1 cellular context compared by ENCODE assay signal in genomic region chr12:124992874-124993567, GRCh38.
A peak's percentile ranks its signal among the peaks of the same experiment; 100 is the strongest.
TF ChIP-seq lines count a peak whose summit lies in the region.

No MANE protein-coding gene starts in this region.

TF ChIP-seq in HepG2, 621 proteins besides CTCF, POLR2A, EP300 and RAD21 (continued from another document and continues in another):
- TF ChIP-seq KMT2B (CRISPR knock-in tag; IDR thresholded peaks at IDR 0.05) (0 out of 2 replicates have a peak, but pooled peaks have one; percentile 29), ZNF564 (CRISPR knock-in tag; IDR thresholded peaks at IDR 0.05) (peak; percentile 65; the same call in 1 of the 2 replicates), ZNF207 (IDR thresholded peaks at IDR 0.05; ENCODE audit: borderline replicate concordance) (no peak), SOX13 (IDR thresholded peaks at IDR 0.05) (no peak), SOX13 (CRISPR knock-in tag; conservative IDR thresholded peaks at IDR 0.05 in 1 of 2, IDR thresholded peaks at IDR 0.05 in 1 of 2) (peak in 1 of 2 experiments; percentile 9; a peak in 1 of 4 replicates), ZNF639 (CRISPR knock-in tag; conservative IDR thresholded peaks at IDR 0.05) (no peak), SIN3A (IDR thresholded peaks at IDR 0.05; ENCODE audit: borderline replicate concordance, low read depth, low read length) (peak; percentile 85; the same call in 1 of the 2 replicates), ZNF101 (CRISPR knock-in tag; IDR thresholded peaks at IDR 0.05; ENCODE audit: borderline replicate concordance, low read depth) (no peak), ATF1 (CRISPR knock-in tag; IDR thresholded peaks at IDR 0.05) (0 out of 2 replicates have a peak, but pooled peaks have one; percentile 34), ZSCAN25 (CRISPR knock-in tag; IDR thresholded peaks at IDR 0.05) (peak; percentile 40), XRCC5 (optimal IDR thresholded peaks at IDR 0.05; ENCODE audit: low read length) (peak; percentile 71), ZBTB21 (CRISPR knock-in tag; IDR thresholded peaks at IDR 0.05) (no peak), DMAP1 (CRISPR knock-in tag; IDR thresholded peaks at IDR 0.05) (0 out of 2 replicates have a peak, but pooled peaks have one; percentile 24), SALL1 (CRISPR knock-in tag; IDR thresholded peaks at IDR 0.05) (peak; percentile 75), ZNF644 (CRISPR knock-in tag; IDR thresholded peaks at IDR 0.05; ENCODE audit: low read depth) (peak; percentile 66; the same call in 1 of the 2 replicates), HBP1 (CRISPR knock-in tag; IDR thresholded peaks at IDR 0.05; ENCODE audit: low read depth) (peak; percentile 90), ZIK1 (CRISPR knock-in tag; IDR thresholded peaks at IDR 0.05; ENCODE audit: borderline replicate concordance, low read depth) (no peak), SRY (CRISPR knock-in tag; IDR thresholded peaks at IDR 0.05) (no peak), SNAI1 (CRISPR knock-in tag; IDR thresholded peaks at IDR 0.05; ENCODE audit: borderline replicate concordance) (no peak), MYC (CRISPR knock-in tag; IDR thresholded peaks at IDR 0.05; ENCODE audit: borderline replicate concordance) (no peak), CEBPB (IDR thresholded peaks at IDR 0.05; ENCODE audit: borderline replicate concordance, low read depth, low read length) (no peak), ZNF788 (CRISPR knock-in tag; IDR thresholded peaks at IDR 0.05; ENCODE audit: borderline replicate concordance) (0 out of 2 replicates have a peak, but pooled peaks have one; percentile 38), MBNL3 (CRISPR knock-in tag; conservative IDR thresholded peaks at IDR 0.05) (no peak), ZNF746 (CRISPR knock-in tag; IDR thresholded peaks at IDR 0.05) (no peak), ZNF607 (CRISPR knock-in tag; IDR thresholded peaks at IDR 0.05; ENCODE audit: borderline replicate concordance) (no peak), ZNF205 (CRISPR knock-in tag; IDR thresholded peaks at IDR 0.05) (no peak; the same call in 1 of the 2 replicates), ZNF512B (CRISPR knock-in tag; IDR thresholded peaks at IDR 0.05; ENCODE audit: borderline replicate concordance) (no peak), HOXA5 (CRISPR knock-in tag; IDR thresholded peaks at IDR 0.05) (no peak), ZBTB7B (CRISPR knock-in tag; IDR thresholded peaks at IDR 0.05) (peak; percentile 44; the same call in 1 of the 2 replicates), SSRP1 (CRISPR knock-in tag; IDR thresholded peaks at IDR 0.05) (peak; percentile 65; the same call in 1 of the 2 replicates), ELF1 (CRISPR knock-in tag; IDR thresholded peaks at IDR 0.05) (peak; percentile 45), ZNF782 (CRISPR knock-in tag; IDR thresholded peaks at IDR 0.05; ENCODE audit: borderline replicate concordance) (no peak), ZMYM4 (CRISPR knock-in tag; IDR thresholded peaks at IDR 0.05) (peak; percentile 59), YEATS2 (CRISPR knock-in tag; IDR thresholded peaks at IDR 0.05; ENCODE audit: borderline replicate concordance) (peak; percentile 54; the same call in 1 of the 2 replicates), ZHX1 (CRISPR knock-in tag; IDR thresholded peaks at IDR 0.05; ENCODE audit: low read depth) (no peak), BORCS8-MEF2B (CRISPR knock-in tag; IDR thresholded peaks at IDR 0.05) (peak; percentile 66; the same call in 1 of the 2 replicates), ZNF460 (CRISPR knock-in tag; IDR thresholded peaks at IDR 0.05; ENCODE audit: borderline replicate concordance) (no peak), ZNF143 (CRISPR knock-in tag; IDR thresholded peaks at IDR 0.05) (no peak), ZNF678 (CRISPR knock-in tag; IDR thresholded peaks at IDR 0.05) (no peak), KAT7 (CRISPR knock-in tag; IDR thresholded peaks at IDR 0.05; ENCODE audit: borderline replicate concordance) (no peak), ARID3A (IDR thresholded peaks at IDR 0.05; ENCODE audit: low read depth, low read length) (peak; percentile 79), ARID4A (CRISPR knock-in tag; IDR thresholded peaks at IDR 0.05; ENCODE audit: borderline replicate concordance) (peak; percentile 54; the same call in 1 of the 2 replicates), KDM5A (IDR thresholded peaks at IDR 0.05; ENCODE audit: borderline replicate concordance, low read length) (0 out of 2 replicates have a peak, but pooled peaks have one; percentile 37), TFE3 (CRISPR knock-in tag; IDR thresholded peaks at IDR 0.05) (peak; percentile 34; the same call in 1 of the 2 replicates), HINFP (CRISPR knock-in tag; IDR thresholded peaks at IDR 0.05; ENCODE audit: low read depth) (no peak), ZNF501 (CRISPR knock-in tag; IDR thresholded peaks at IDR 0.05) (peak; percentile 49; the same call in 1 of the 2 replicates), NFIC (IDR thresholded peaks at IDR 0.05; ENCODE audit: low read length) (0 out of 2 replicates have a peak, but pooled peaks have one; percentile 28), ZNF781 (CRISPR knock-in tag; IDR thresholded peaks at IDR 0.05; ENCODE audit: borderline replicate concordance, not compliant biosample characterization) (peak; percentile 75)
